Comparison of ENCODE assay signal across 2 cellular contexts in genomic region chr21:16408280-16408669, GRCh38.
TF ChIP-seq lines count a peak whose summit lies in the region.

No MANE protein-coding gene starts in this region.

TF ChIP-seq in liver, 16 proteins besides CTCF, POLR2A, EP300 and RAD21:
- TF ChIP-seq REST (IDR thresholded peaks at IDR 0.05), result no peak

TF ChIP-seq in HepG2, 621 proteins besides CTCF, POLR2A, EP300 and RAD21 (continued from another document):
- no peak for TF ChIP-seq DMTF1 (CRISPR knock-in tag; IDR thresholded peaks at IDR 0.05)
TF ChIP-seq in HepG2: peak in this region for 0.
